10 cellular contexts compared by ENCODE assay signal in the genomic region with DNA sequence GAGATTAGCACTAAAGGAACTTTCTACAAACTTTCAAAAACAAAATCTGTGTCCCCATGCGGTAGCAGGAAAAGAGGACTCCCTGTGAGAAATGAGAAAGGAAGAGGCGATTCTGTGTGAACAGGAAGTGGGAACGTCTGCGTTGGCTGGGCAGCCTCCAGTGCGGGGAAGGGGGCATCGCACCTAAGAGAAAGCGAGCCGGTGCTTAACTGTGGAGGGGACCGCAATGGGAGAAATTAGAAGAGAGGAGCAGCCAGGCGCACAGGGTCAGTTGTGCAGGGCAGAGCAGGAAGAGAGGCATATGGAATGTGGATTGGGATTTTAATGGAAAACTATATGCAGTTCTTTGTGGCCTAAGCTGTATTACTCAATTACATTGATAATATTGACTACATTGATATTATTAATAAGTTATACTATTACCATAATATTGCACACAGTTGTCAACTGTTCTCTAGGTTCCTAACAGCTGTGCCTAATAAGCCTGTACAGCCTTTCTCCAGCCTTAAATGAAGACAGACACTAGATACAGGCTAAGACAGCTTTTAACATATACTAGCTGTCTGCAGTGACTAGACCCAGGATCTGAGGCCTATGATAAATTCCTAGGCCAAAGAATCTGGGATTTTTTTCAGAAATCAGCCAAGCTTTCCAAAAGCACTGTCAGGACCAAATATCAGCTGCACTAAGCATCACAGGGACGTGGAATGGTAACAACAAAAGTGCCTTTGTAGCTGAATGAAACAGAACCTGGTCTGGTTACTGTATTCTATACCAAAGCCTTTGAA.
DNase-seq lines count a peak whose midpoint lies in the region; FAIRE-seq and TF ChIP-seq lines count a peak whose summit lies in the region.
"Had no signal": no experiment of that assay in that cellular context is flagged by ENCODE, and none has a peak within 500 bp of the region (broad histone marks: within the 10 kb centered on the region; RNA-seq: fewer than 3 reads in every experiment).

No MANE protein-coding gene starts in this region.

- H3K27ac ChIP-seq in SK-N-SH (ENCODE audit: low read depth in 2 of 2, low read length in 1 of 2) (no peak overlapping the region), endothelial cell of umbilical vein (ENCODE audit: insufficient read depth, low read depth, low read length) (no peak overlapping the region), neural progenitor cell (no peak overlapping the region), Peyer's patch (peak overlapping the region in 1 of 4 donors; percentile 25)
- H3K27ac ChIP-seq: SJSA1 had no signal

- H3K36me3 ChIP-seq in SK-N-SH (replicated peaks in 1 of 2; ENCODE audit: control insufficient read depth in 1 of 2, insufficient read depth in 2 of 2, low read length in 1 of 2) (no peaks in the 10 kb centered on the region), endothelial cell of umbilical vein (ENCODE audit: control insufficient read depth in 2 of 2, extremely low read depth in 1 of 2, insufficient read depth in 2 of 2, low read length in 2 of 2) (no peaks in the 10 kb centered on the region), neural progenitor cell (no peaks in the 10 kb centered on the region), Peyer's patch (no peaks in the 10 kb centered on the region)
- H3K36me3 ChIP-seq: SJSA1 had no signal

- DNase-seq in H54 (ENCODE audit: insufficient read length, low spot score) (no peak), SK-N-SH (no peak), endothelial cell of umbilical vein (ENCODE audit: low read depth, low spot score) (peak; percentile 47), neural progenitor cell (ENCODE audit: low spot score) (peak; percentile 5), Kasumi-1 (lab: John Stamatoyannopoulos, UW) (no peak), Peyer's patch (no peak), NCI-H774 (lab: John Stamatoyannopoulos, UW) (no peak)
- DNase-seq: stimulated activated naive B cell treated with anti-CD40 and anti-IgM and Interleukin-4, amounts not matched to agents 10 μg/mL and 1 μg/mL and 100 μg/mL, for 72 hours had no signal

- no peak overlapping the region for H3K4me3 Mint-ChIP-seq in neural progenitor cell
- H3K4me3 Mint-ChIP-seq: stimulated activated naive B cell treated with anti-CD40 and anti-IgM and Interleukin-4, amounts not matched to agents 10 μg/mL and 1 μg/mL and 100 μg/mL, for 72 hours had no signal

- no peaks in the 10 kb centered on the region for H3K27me3 ChIP-seq in SK-N-SH (ENCODE audit: insufficient read depth)
- no peaks in the 10 kb centered on the region for H3K27me3 ChIP-seq in endothelial cell of umbilical vein (ENCODE audit: control insufficient read depth in 2 of 2, insufficient read depth in 2 of 2, low read length in 2 of 2)
- no peaks in the 10 kb centered on the region for H3K27me3 ChIP-seq in neural progenitor cell
- no peaks in the 10 kb centered on the region for H3K27me3 ChIP-seq in Peyer's patch
- H3K27me3 ChIP-seq: SJSA1 had no signal

- no peak for TF ChIP-seq EP300 in SK-N-SH (IDR thresholded peaks at IDR 0.05; ENCODE audit: borderline replicate concordance in 1 of 2, low read depth in 1 of 2, low read length in 1 of 2)

- POLR2A ChIA-PET in SK-N-SH (lab: Yijun Ruan, JAX), result no interaction called here
- POLR2A ChIA-PET in endothelial cell of umbilical vein (lab: Charles Lee), result no interaction called here

- intact Hi-C loops in endothelial cell of umbilical vein (cut with micrococcal nuclease), result no loop called here

- H3K79me2 ChIP-seq in SK-N-SH (ENCODE audit: insufficient read depth) (no peaks in the 10 kb centered on the region), endothelial cell of umbilical vein (ENCODE audit: control insufficient read depth, insufficient read depth, low read length) (peaks cover 3% of the 10 kb centered on the region), neural progenitor cell (ENCODE audit: low read depth) (no peaks in the 10 kb centered on the region)

- dilution Hi-C loops in endothelial cell of umbilical vein (cut with MboI; ENCODE audit: extremely low pct_ligation_motif_present, low sequenced_read_pairs), result no loop called here

- H3K4me2 ChIP-seq in SK-N-SH, result no peak overlapping the region
- peak overlapping the region; percentile 26 for H3K4me2 ChIP-seq in endothelial cell of umbilical vein (ENCODE audit: insufficient read depth, low read length)
- H3K4me2 ChIP-seq in neural progenitor cell, result no peak overlapping the region

- H3K9ac ChIP-seq in SK-N-SH, result no peak overlapping the region
- H3K9ac ChIP-seq in endothelial cell of umbilical vein (replicated peaks; ENCODE audit: extremely low read depth, insufficient read depth, low read length), result no peak overlapping the region
- no peak overlapping the region for H3K9ac ChIP-seq in neural progenitor cell

- no peaks in the 10 kb centered on the region for H3K9me3 Mint-ChIP-seq in neural progenitor cell
- H3K9me3 Mint-ChIP-seq: stimulated activated naive B cell treated with anti-CD40 and anti-IgM and Interleukin-4, amounts not matched to agents 10 μg/mL and 1 μg/mL and 100 μg/mL, for 72 hours had no signal

- BruUV-seq in endothelial cell of umbilical vein (replicated peaks; lab: Mats Ljungman, UMichigan), result no TSS peak

- peaks cover 5% of the 10 kb centered on the region for H3K4me1 Mint-ChIP-seq in neural progenitor cell

- no peaks in the 10 kb centered on the region for H3F3A ChIP-seq in SK-N-SH (replicated peaks; ENCODE audit: insufficient read depth)
- peaks cover 3% of the 10 kb centered on the region for H3F3A ChIP-seq in neural progenitor cell (ENCODE audit: low read depth)

- CTCF ChIA-PET in SK-N-SH (lab: Yijun Ruan, JAX) (no interaction called here), endothelial cell of umbilical vein (lab: Charles Lee) (interaction anchor here (0.7 to 1.9 kb wide), 3 partner anchors 11 to 215 kb away, joined by 3 to 4 read pairs (median 3); no protein-coding TSS in a partner anchor)

- H3K9me2 ChIP-seq in SK-N-SH, result no peaks in the 10 kb centered on the region

- no peak overlapping the region for H3K4me3 ChIP-seq in SK-N-SH (ENCODE audit: low read depth in 2 of 2, low read length in 1 of 2)
- H3K4me3 ChIP-seq in endothelial cell of umbilical vein (replicated peaks in 1 of 3; ENCODE audit: insufficient read depth in 1 of 3, low read depth in 1 of 3, low read length in 3 of 3), result no peak overlapping the region
- H3K4me3 ChIP-seq in neural progenitor cell, result no peak overlapping the region
- no peak overlapping the region for H3K4me3 ChIP-seq in Peyer's patch
- H3K4me3 ChIP-seq: SJSA1 had no signal

- no peaks in the 10 kb centered on the region for H3K9me1 ChIP-seq in endothelial cell of umbilical vein (replicated peaks; ENCODE audit: control insufficient read depth, extremely low read depth, insufficient read depth, low read length)

- 93% methylated on average over 11 of the region's 11 CpGs for WGBS in SK-N-SH (ENCODE audit: low lambda C conversion rate)

- no peak overlapping the region for H2AFZ ChIP-seq in SK-N-SH (ENCODE audit: low read depth)
- peak overlapping the region; percentile 66 for H2AFZ ChIP-seq in endothelial cell of umbilical vein (ENCODE audit: low read depth, low read length)
- no peak overlapping the region for H2AFZ ChIP-seq in neural progenitor cell (replicated peaks)

- peaks cover 7% of the 10 kb centered on the region for H3K27me3 Mint-ChIP-seq in neural progenitor cell (ENCODE audit: insufficient read depth, low read depth)

- no peaks in the 10 kb centered on the region for H4K20me1 ChIP-seq in SK-N-SH (ENCODE audit: insufficient read depth)
- no peaks in the 10 kb centered on the region for H4K20me1 ChIP-seq in endothelial cell of umbilical vein (replicated peaks; ENCODE audit: control insufficient read depth, extremely low read depth, insufficient read depth, low read length)
- no peaks in the 10 kb centered on the region for H4K20me1 ChIP-seq in neural progenitor cell (ENCODE audit: low read depth)

- H3K4me1 ChIP-seq in SK-N-SH (ENCODE audit: control insufficient read depth in 1 of 2, insufficient read depth in 2 of 2, low read depth in 1 of 2, low read length in 1 of 2) (peaks cover 0 to 12% of the 10 kb centered on the region in 2 experiments; a peak in 1 of 4 replicates), endothelial cell of umbilical vein (ENCODE audit: control insufficient read depth, extremely low read depth, insufficient read depth, low read length) (peaks cover 7% of the 10 kb centered on the region), neural progenitor cell (peaks cover 19% of the 10 kb centered on the region), Peyer's patch (peaks cover 0 to 43% (median 2%) of the 10 kb centered on the region in 4 donors)
- H3K4me1 ChIP-seq: SJSA1 had no signal

- TF ChIP-seq CTCF in SK-N-SH (IDR thresholded peaks at IDR 0.05) (no peak), endothelial cell of umbilical vein (IDR thresholded peaks at IDR 0.05; ENCODE audit: extremely low read depth in 1 of 2, insufficient read depth in 1 of 2, low read depth in 1 of 2, low read length in 2 of 2) (no peak), neural progenitor cell (IDR thresholded peaks at IDR 0.05) (no peak), Peyer's patch (IDR thresholded peaks at IDR 0.05) (no peak)

- no peaks in the 10 kb centered on the region for H3K36me3 Mint-ChIP-seq in neural progenitor cell

- H3K27ac Mint-ChIP-seq in neural progenitor cell, result no peak overlapping the region
- H3K27ac Mint-ChIP-seq: stimulated activated naive B cell treated with anti-CD40 and anti-IgM and Interleukin-4, amounts not matched to agents 10 μg/mL and 1 μg/mL and 100 μg/mL, for 72 hours had no signal

- H3K9me3 ChIP-seq in SK-N-SH (no peaks in the 10 kb centered on the region), endothelial cell of umbilical vein (replicated peaks; ENCODE audit: control insufficient read depth, insufficient read depth, low read length) (no peaks in the 10 kb centered on the region), neural progenitor cell (ENCODE audit: low read depth) (no peaks in the 10 kb centered on the region), Peyer's patch (no peaks in the 10 kb centered on the region)
- H3K9me3 ChIP-seq: SJSA1 had no signal

- no peak for TF ChIP-seq RAD21 in SK-N-SH (IDR thresholded peaks at IDR 0.05; ENCODE audit: low read length)

- TF ChIP-seq POLR2A in H54 (IDR thresholded peaks at IDR 0.05; ENCODE audit: low read depth, low read length) (no peak), endothelial cell of umbilical vein (IDR thresholded peaks at IDR 0.05; ENCODE audit: low read depth, low read length) (no peak), Peyer's patch (IDR thresholded peaks at IDR 0.05) (no peak)

- peak; percentile 76 for FAIRE-seq in H54 (lab: Jason Lieb, UNC)
- no peak for FAIRE-seq in endothelial cell of umbilical vein (lab: Jason Lieb, UNC)
- FAIRE-seq: GM12891 had no signal

TF ChIP-seq in SK-N-SH, 30 proteins besides CTCF, POLR2A, EP300 and RAD21:
- TF ChIP-seq TCF12 (IDR thresholded peaks at IDR 0.05) (peak; percentile 36; the same call in 1 of the 2 replicates), TEAD4 (IDR thresholded peaks at IDR 0.05; ENCODE audit: borderline replicate concordance, insufficient read depth) (no peak)
TF ChIP-seq in SK-N-SH: peak in this region for 1.

TF ChIP-seq in endothelial cell of umbilical vein, 7 proteins besides CTCF, POLR2A, EP300 and RAD21 (continues in another document):
- no peak for TF ChIP-seq EZH2 (IDR thresholded peaks at IDR 0.05; ENCODE audit: borderline replicate concordance, low read depth, low read length, severe bottlenecking)

Comparison
In these comparisons a context has a peak if more than half of its experiments do, and no peak if none do; other contexts are left out.
1. DNase-seq: peak in endothelial cell of umbilical vein (single experiment) and neural progenitor cell (single experiment); none in H54 (single experiment), SK-N-SH (single experiment), Kasumi-1 (0 of 2), Peyer's patch (0 of 3) and NCI-H774 (single experiment).